In genomic region chr17:17719966-17720543, GRCh38 we compare ENCODE assay signal across 1 cellular context.
TF ChIP-seq lines count a peak whose summit lies in the region.

No MANE protein-coding gene starts in this region.

TF ChIP-seq in HepG2, 621 proteins besides CTCF, POLR2A, EP300 and RAD21 (continued from another document):
- TF ChIP-seq ZNF318 (CRISPR knock-in tag; IDR thresholded peaks at IDR 0.05) (no peak), HDAC6 (IDR thresholded peaks at IDR 0.05; ENCODE audit: low read depth, low read length) (no peak), ZNF292 (CRISPR knock-in tag; IDR thresholded peaks at IDR 0.05; ENCODE audit: borderline replicate concordance, low read depth) (0 out of 2 replicates have a peak, but pooled peaks have one; percentile 40), CCDC6 (CRISPR knock-in tag; IDR thresholded peaks at IDR 0.05) (0 out of 2 replicates have a peak, but pooled peaks have one; percentile 28), ZNF703 (CRISPR knock-in tag; IDR thresholded peaks at IDR 0.05; ENCODE audit: borderline replicate concordance) (no peak), DPF2 (CRISPR knock-in tag; IDR thresholded peaks at IDR 0.05; ENCODE audit: borderline replicate concordance, low read depth) (0 out of 2 replicates have a peak, but pooled peaks have one; percentile 25), HOXA3 (CRISPR knock-in tag; IDR thresholded peaks at IDR 0.05) (peak; percentile 35; the same call in 1 of the 2 replicates), FOXP4 (CRISPR knock-in tag; IDR thresholded peaks at IDR 0.05) (peak; percentile 89), TEAD3 (CRISPR knock-in tag; optimal IDR thresholded peaks at IDR 0.05; ENCODE audit: borderline replicate concordance) (peak; percentile 75), ZNF263 (CRISPR knock-in tag; IDR thresholded peaks at IDR 0.05) (peak; percentile 57; the same call in 1 of the 2 replicates), ZNF33A (CRISPR knock-in tag; IDR thresholded peaks at IDR 0.05; ENCODE audit: borderline replicate concordance) (no peak), MTA1 (CRISPR knock-in tag; IDR thresholded peaks at IDR 0.05; ENCODE audit: borderline replicate concordance) (0 out of 2 replicates have a peak, but pooled peaks have one; percentile 30), ZNF451 (CRISPR knock-in tag; IDR thresholded peaks at IDR 0.05) (no peak)
